Comparison of ENCODE assay signal across 8 cellular contexts in the genomic region with DNA sequence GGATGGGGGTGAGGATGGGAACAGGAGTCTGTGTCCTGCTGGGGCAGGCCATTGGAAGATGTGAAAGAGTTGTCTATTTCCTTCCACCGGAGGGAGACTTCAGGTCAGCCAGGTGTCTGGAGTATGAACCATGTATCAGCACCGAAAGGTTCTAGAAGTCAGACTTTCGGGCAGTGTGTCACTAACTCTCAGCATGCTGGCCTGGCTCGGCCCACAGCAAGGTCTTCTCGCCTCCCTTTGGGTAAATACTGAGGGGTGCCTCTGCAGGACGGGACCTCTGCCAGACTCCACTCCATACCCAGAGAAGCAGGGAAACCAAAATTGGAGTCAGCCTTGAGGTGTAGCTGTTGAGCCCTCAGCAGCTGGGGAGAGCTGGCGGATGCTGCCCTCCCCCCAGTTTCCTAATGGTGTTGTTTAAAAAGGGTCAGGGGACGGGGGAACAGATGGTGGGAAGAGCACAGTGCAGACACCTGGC. TPM values are rescaled to one million over a fixed set of nuclear protein-coding genes. Genes with fewer than 3 reads are reported as not detected.
A peak's percentile ranks its signal among the peaks of the same experiment; 100 is the strongest.
DNase-seq lines count a peak whose midpoint lies in the region; ATAC-seq, FAIRE-seq and TF ChIP-seq lines count a peak whose summit lies in the region.

No MANE protein-coding gene starts in this region.

- H3K27ac Mint-ChIP-seq in activated CD4-positive, alpha-beta memory T cell treated with anti-CD3 and anti-CD28 coated beads for 36 hours = no peak overlapping the region
- H3K27ac Mint-ChIP-seq in naive B cell = peak overlapping the region; percentile 86 to 98 (median 97)

- in situ Hi-C loops in GM13977 (cut with MboI; ENCODE audit: low pct_unique_long_range_greater_than_20kb, low sequenced_read_pairs, unreplicated experiment) = no loop called here

- DNase-seq in GM12864 (ENCODE audit: low read depth) = no peak
- DNase-seq in activated CD4-positive, alpha-beta memory T cell treated with anti-CD3 and anti-CD28 coated beads for 36 hours = no peak
- DNase-seq in naive B cell = no peak
- DNase-seq in NCI-H2107 (lab: John Stamatoyannopoulos, UW) = no peak
- no peak for DNase-seq in GM13977 (ENCODE audit: low spot score)
- DNase-seq in frontal cortex (ENCODE audit: low spot score in 2 of 2) = no peak
- no peak for DNase-seq in cortex of kidney (lab: John Stamatoyannopoulos, UW)

- POLR2A ChIA-PET in activated CD4-positive, alpha-beta memory T cell treated with anti-CD3 and anti-CD28 coated beads for 36 hours (lab: Charles Lee) = no interaction called here

- FAIRE-seq in frontal cortex (lab: Jason Lieb, UNC) = no peak

- CTCF ChIA-PET in activated CD4-positive, alpha-beta memory T cell treated with anti-CD3 and anti-CD28 coated beads for 36 hours (lab: Charles Lee) = interaction anchor here (0.6 to 4.2 kb wide), 3 partner anchors 41 to 140 kb away, joined by 3 to 23 read pairs (median 3); no protein-coding TSS in a partner anchor

- intact Hi-C loops in activated CD4-positive, alpha-beta memory T cell treated with anti-CD3 and anti-CD28 coated beads for 36 hours (cut with micrococcal nuclease) = loop anchor here (10.0 kb wide), 1 partner anchor 217 kb away; no protein-coding TSS in a partner anchor

- H3K4me3 Mint-ChIP-seq in activated CD4-positive, alpha-beta memory T cell treated with anti-CD3 and anti-CD28 coated beads for 36 hours = peak overlapping the region; percentile 75
- peak overlapping the region; percentile 97 to 100 (median 99) for H3K4me3 Mint-ChIP-seq in naive B cell

- H3K4me1 Mint-ChIP-seq in activated CD4-positive, alpha-beta memory T cell treated with anti-CD3 and anti-CD28 coated beads for 36 hours (ENCODE audit: low read depth) = peaks cover 65% of the 10 kb centered on the region
- peaks cover 61 to 67% (median 61%) of the 10 kb centered on the region in 3 donors for H3K4me1 Mint-ChIP-seq in naive B cell

- ATAC-seq in HG02798 (IDR thresholded peaks at IDR 0.05; ENCODE audit: poor library complexity, unreplicated experiment) = peak; percentile 18
- peak; percentile 8 to 12 for ATAC-seq in naive B cell (ENCODE audit: low read depth in 2 of 2)

- TF ChIP-seq CTCF in GM12864 (IDR thresholded peaks at IDR 0.05; ENCODE audit: low read depth, low read length, missing control alignments) (peak; percentile 27), GM13977 (IDR thresholded peaks at IDR 0.05; ENCODE audit: extremely low read depth, insufficient read depth, missing control alignments) (no peak)

- H3K27me3 Mint-ChIP-seq in activated CD4-positive, alpha-beta memory T cell treated with anti-CD3 and anti-CD28 coated beads for 36 hours = peaks cover 66% of the 10 kb centered on the region
- H3K27me3 Mint-ChIP-seq in naive B cell = no peaks in the 10 kb centered on the region

- H3K36me3 Mint-ChIP-seq in activated CD4-positive, alpha-beta memory T cell treated with anti-CD3 and anti-CD28 coated beads for 36 hours = no peaks in the 10 kb centered on the region
- peaks cover 18 to 48% of the 10 kb centered on the region in 2 donors for H3K36me3 Mint-ChIP-seq in naive B cell

- peak overlapping the region; percentile 88 for H3K4me3 ChIP-seq in GM12864 (ENCODE audit: low read depth, low read length)

- H3K9me3 Mint-ChIP-seq in activated CD4-positive, alpha-beta memory T cell treated with anti-CD3 and anti-CD28 coated beads for 36 hours = no peaks in the 10 kb centered on the region
- H3K9me3 Mint-ChIP-seq in naive B cell = no peaks in the 10 kb centered on the region

RNA-seq across cellular contexts. Expression of gene CIITA, which starts 0.5 kb away (rescaled TPM):
- total RNA-seq in activated CD4-positive, alpha-beta memory T cell treated with anti-CD3 and anti-CD28 coated beads for 36 hours = 1 to 10 TPM; 1.8 to 3.2 TPM
- polyA plus RNA-seq in naive B cell (ENCODE audit: low read depth in 6 of 6) = 100 to 1,000 TPM; 130 to 259 (median 150) TPM
- under 0.01 TPM for total RNA-seq in frontal cortex

RNA-seq across cellular contexts. Expression of gene TVP23A, which starts 58.9 kb away (rescaled TPM):
- not detected for total RNA-seq in activated CD4-positive, alpha-beta memory T cell treated with anti-CD3 and anti-CD28 coated beads for 36 hours
- under 1 TPM in 5 of 6 donors, not detected in 1; 0.27 to 0.82 (median 0.36) TPM for polyA plus RNA-seq in naive B cell (ENCODE audit: low read depth in 6 of 6)
- 17.5 TPM for total RNA-seq in frontal cortex

Comparison
In these comparisons a context has a peak if more than half of its experiments do, and no peak if none do; other contexts are left out.
1. RNA of gene TVP23A, which starts 58.9 kb away (total RNA-seq): 17.5 TPM in frontal cortex (single experiment); not detected in activated CD4-positive, alpha-beta memory T cell treated with anti-CD3 and anti-CD28 coated beads for 36 hours; every median in the first group is over 10 times any median in the second.